1 cellular context compared by ENCODE assay signal in the genomic region with DNA sequence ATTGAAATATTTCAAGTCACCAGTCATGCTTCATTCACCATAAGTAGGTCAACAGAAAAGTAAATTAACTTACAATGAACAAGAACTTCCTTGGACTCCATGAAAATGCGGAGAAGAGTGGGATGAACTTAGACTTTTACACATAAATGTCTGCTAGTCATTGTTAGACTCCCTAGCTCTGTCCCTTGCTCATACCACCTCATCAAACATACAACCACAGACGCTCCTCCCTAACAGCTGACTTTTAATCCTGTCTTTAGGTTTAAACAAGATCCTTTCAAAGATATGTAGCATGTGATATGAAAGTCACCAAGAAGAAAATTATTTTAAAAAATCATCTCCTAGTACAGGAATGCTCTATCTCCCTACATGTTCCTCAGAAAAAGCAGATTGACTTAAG.
TF ChIP-seq lines count a peak whose summit lies in the region.

No MANE protein-coding gene starts in this region.

TF ChIP-seq in WTC11, 78 proteins besides CTCF, POLR2A, EP300 and RAD21 (continued from another document):
- TF ChIP-seq, protein P1, sequence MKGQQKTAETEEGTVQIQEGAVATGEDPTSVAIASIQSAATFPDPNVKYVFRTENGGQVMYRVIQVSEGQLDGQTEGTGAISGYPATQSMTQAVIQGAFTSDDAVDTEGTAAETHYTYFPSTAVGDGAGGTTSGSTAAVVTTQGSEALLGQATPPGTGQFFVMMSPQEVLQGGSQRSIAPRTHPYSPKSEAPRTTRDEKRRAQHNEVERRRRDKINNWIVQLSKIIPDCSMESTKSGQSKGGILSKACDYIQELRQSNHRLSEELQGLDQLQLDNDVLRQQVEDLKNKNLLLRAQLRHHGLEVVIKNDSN (CRISPR knock-in tag; IDR thresholded peaks at IDR 0.05), result no peak
TF ChIP-seq in WTC11: peak in this region for 0.
